Comparison of ENCODE assay signal across 10 cellular contexts in genomic region chr5:157361865-157362465, GRCh38.
DNase-seq lines count a peak whose midpoint lies in the region; ATAC-seq and TF ChIP-seq lines count a peak whose summit lies in the region.
"Had no signal": no experiment of that assay in that cellular context is flagged by ENCODE, and none has a peak within 500 bp of the region (broad histone marks: within the 10 kb centered on the region; RNA-seq: fewer than 3 reads in every experiment).

No MANE protein-coding gene starts in this region.

- peak overlapping the region; percentile 90 for H3K27ac Mint-ChIP-seq in activated naive CD4-positive, alpha-beta T cell treated with anti-CD3 and anti-CD28 coated beads, Interleukin-2, amount 50 U/mL, for 24 hours
- peak overlapping the region; percentile 78 for H3K27ac Mint-ChIP-seq in activated T-helper 17 cell treated with anti-CD3 and anti-CD28 coated beads, Interleukin-2, amount 50 U/mL, for 72 hours
- H3K27ac Mint-ChIP-seq in stimulated activated effector memory CD8-positive, alpha-beta T cell treated with anti-CD3 and anti-CD28 coated beads, Interleukin-12 subunit alpha, Interleukin-12 subunit beta, amount 100 ng/mL, for 72 hours, result peak overlapping the region; percentile 83

- H3K27me3 ChIP-seq in heart left ventricle, result no peaks in the 10 kb centered on the region
- H3K27me3 ChIP-seq: neutrophil had no signal

- ATAC-seq in activated T-helper 17 cell treated with anti-CD3 and anti-CD28 coated beads, Interleukin-2, amount 50 U/mL, for 72 hours (replicated peaks), result no peak
- ATAC-seq in heart left ventricle (peak in 3 of 4 donors; percentile 40 to 56 (median 55)), HG03520 (IDR thresholded peaks at IDR 0.05; ENCODE audit: unreplicated experiment) (no peak)
- no peak for ATAC-seq in stimulated activated effector memory CD8-positive, alpha-beta T cell treated with anti-CD3 and anti-CD28 coated beads, Interleukin-12 subunit alpha, Interleukin-12 subunit beta, amount 100 ng/mL, for 72 hours
- ATAC-seq: left colon had no signal

- H3K4me1 Mint-ChIP-seq in activated naive CD4-positive, alpha-beta T cell treated with anti-CD3 and anti-CD28 coated beads, Interleukin-2, amount 50 U/mL, for 24 hours, result peaks cover 8% of the 10 kb centered on the region
- peaks cover 5% of the 10 kb centered on the region for H3K4me1 Mint-ChIP-seq in activated T-helper 17 cell treated with anti-CD3 and anti-CD28 coated beads, Interleukin-2, amount 50 U/mL, for 72 hours
- H3K4me1 Mint-ChIP-seq in stimulated activated effector memory CD8-positive, alpha-beta T cell treated with anti-CD3 and anti-CD28 coated beads, Interleukin-12 subunit alpha, Interleukin-12 subunit beta, amount 100 ng/mL, for 72 hours, result peaks cover 40% of the 10 kb centered on the region

- intact Hi-C loops in heart left ventricle (cut with DNase I), result loop anchor here in 3 of 10 donors (10.0 kb wide), 1 partner anchor 113 kb away; no protein-coding TSS in a partner anchor

- H3K27ac ChIP-seq in heart left ventricle, result peak overlapping the region in 1 of 12 donors; percentile 34
- H3K27ac ChIP-seq: neutrophil had no signal

- H3K36me3 Mint-ChIP-seq in activated naive CD4-positive, alpha-beta T cell treated with anti-CD3 and anti-CD28 coated beads, Interleukin-2, amount 50 U/mL, for 24 hours, result peaks cover 21% of the 10 kb centered on the region
- peaks cover 100% of the 10 kb centered on the region for H3K36me3 Mint-ChIP-seq in activated T-helper 17 cell treated with anti-CD3 and anti-CD28 coated beads, Interleukin-2, amount 50 U/mL, for 72 hours (ENCODE audit: low read depth)
- H3K36me3 Mint-ChIP-seq in stimulated activated effector memory CD8-positive, alpha-beta T cell treated with anti-CD3 and anti-CD28 coated beads, Interleukin-12 subunit alpha, Interleukin-12 subunit beta, amount 100 ng/mL, for 72 hours, result peaks cover 96% of the 10 kb centered on the region

- H3K27me3 Mint-ChIP-seq in activated naive CD4-positive, alpha-beta T cell treated with anti-CD3 and anti-CD28 coated beads, Interleukin-2, amount 50 U/mL, for 24 hours, result no peaks in the 10 kb centered on the region
- H3K27me3 Mint-ChIP-seq in activated T-helper 17 cell treated with anti-CD3 and anti-CD28 coated beads, Interleukin-2, amount 50 U/mL, for 72 hours, result no peaks in the 10 kb centered on the region

- no peak overlapping the region for H3K4me3 ChIP-seq in heart left ventricle

- no peak for TF ChIP-seq POLR2A in heart left ventricle (IDR thresholded peaks at IDR 0.05)

- TF ChIP-seq CTCF in heart left ventricle (IDR thresholded peaks at IDR 0.05), result no peak

- no peaks in the 10 kb centered on the region for H3K9me3 Mint-ChIP-seq in activated naive CD4-positive, alpha-beta T cell treated with anti-CD3 and anti-CD28 coated beads, Interleukin-2, amount 50 U/mL, for 24 hours
- H3K9me3 Mint-ChIP-seq in activated T-helper 17 cell treated with anti-CD3 and anti-CD28 coated beads, Interleukin-2, amount 50 U/mL, for 72 hours, result no peaks in the 10 kb centered on the region
- H3K9me3 Mint-ChIP-seq in stimulated activated effector memory CD8-positive, alpha-beta T cell treated with anti-CD3 and anti-CD28 coated beads, Interleukin-12 subunit alpha, Interleukin-12 subunit beta, amount 100 ng/mL, for 72 hours, result no peaks in the 10 kb centered on the region

- DNase-seq in activated naive CD4-positive, alpha-beta T cell treated with anti-CD3 and anti-CD28 coated beads, Interleukin-2, amount 50 U/mL, for 16 hours, result no peak
- DNase-seq in heart left ventricle (peak in 1 of 5 donors; percentile 27), epidermal melanocyte (ENCODE audit: insufficient read length, low spot score) (no peak)
- DNase-seq in stimulated activated effector memory CD8-positive, alpha-beta T cell treated with anti-CD3 and anti-CD28 coated beads, Interleukin-12 subunit alpha, Interleukin-12 subunit beta, amount 100 ng/mL, for 72 hours (ENCODE audit: low spot score in 2 of 2), result no peak
- no peak for DNase-seq in stimulated activated CD4-positive, alpha-beta T cell treated with anti-CD3 and anti-CD28 coated beads, Interleukin-4, amount 100 ng/mL, for 4 hours
- DNase-seq: left colon had no signal

- no peaks in the 10 kb centered on the region for H3K9me3 ChIP-seq in heart left ventricle
- H3K9me3 ChIP-seq: neutrophil had no signal

- peaks cover 0 to 48% (median 5%) of the 10 kb centered on the region in 9 donors for H3K36me3 ChIP-seq in heart left ventricle

- WGBS in heart left ventricle, 4 donors, result 40 to 53% (median 49%) methylated on average over 4 of the region's 4 CpGs

- H3K4me3 Mint-ChIP-seq in activated naive CD4-positive, alpha-beta T cell treated with anti-CD3 and anti-CD28 coated beads, Interleukin-2, amount 50 U/mL, for 24 hours, result no peak overlapping the region
- no peak overlapping the region for H3K4me3 Mint-ChIP-seq in activated T-helper 17 cell treated with anti-CD3 and anti-CD28 coated beads, Interleukin-2, amount 50 U/mL, for 72 hours
- no peak overlapping the region for H3K4me3 Mint-ChIP-seq in stimulated activated effector memory CD8-positive, alpha-beta T cell treated with anti-CD3 and anti-CD28 coated beads, Interleukin-12 subunit alpha, Interleukin-12 subunit beta, amount 100 ng/mL, for 72 hours

- peaks cover 0 to 18% (median 9%) of the 10 kb centered on the region in 12 donors for H3K4me1 ChIP-seq in heart left ventricle

Comparison
In these comparisons a context has a peak if more than half of its experiments do, and no peak if none do; other contexts are left out.
1. ATAC-seq: peak in heart left ventricle (3 of 4); none in activated T-helper 17 cell treated with anti-CD3 and anti-CD28 coated beads, Interleukin-2, amount 50 U/mL, for 72 hours (single experiment), stimulated activated effector memory CD8-positive, alpha-beta T cell treated with anti-CD3 and anti-CD28 coated beads, Interleukin-12 subunit alpha, Interleukin-12 subunit beta, amount 100 ng/mL, for 72 hours (single experiment) and HG03520 (single experiment).
2. Peak in every context shown above with its lines, with median percentiles within 50 percentile points of each other: H3K27ac Mint-ChIP-seq.